ENCODE assay signal across 11 cellular contexts in genomic region chr11:68463714-68464113, GRCh38. TPM values are rescaled to one million over a fixed set of nuclear protein-coding genes. Genes with fewer than 3 reads are reported as not detected.
DNase-seq lines count a peak whose midpoint lies in the region; ATAC-seq and TF ChIP-seq lines count a peak whose summit lies in the region.
"Had no signal": no experiment of that assay in that cellular context is flagged by ENCODE, and none has a peak within 500 bp of the region (broad histone marks: within the 10 kb centered on the region; RNA-seq: fewer than 3 reads in every experiment).

No MANE protein-coding gene starts in this region.

- H3K4me1 ChIP-seq in OCI-LY1 (ENCODE audit: insufficient read depth, low read length, severe bottlenecking): peaks cover 60% of the 10 kb centered on the region
- peaks cover 3 to 79% (median 65%) of the 10 kb centered on the region in 4 donors for H3K4me1 ChIP-seq in sigmoid colon

- peak overlapping the region; percentile 90 for H3K4me3 Mint-ChIP-seq in Calu3 (ENCODE audit: low read depth, unreplicated experiment)

- no peak for DNase-seq in Calu3
- DNase-seq in dedifferentiated amniotic fluid mesenchymal stem cell (ENCODE audit: extremely low spot score): peak; percentile 11
- no peak for DNase-seq in sigmoid colon
- DNase-seq in ureter (ENCODE audit: low spot score): no peak
- DNase-seq in NOMO-1 treated with dmso at 0.1 percent for 144 hours (lab: John Stamatoyannopoulos, UW; ENCODE audit: unreplicated experiment): no peak
- DNase-seq: colonic mucosa, NCI-H1436 treated with DMSO at 0.1 percent for 48 hours, NCI-H82 had no signal

- no peak for ATAC-seq in GM19395 (IDR thresholded peaks at IDR 0.05; ENCODE audit: unreplicated experiment)
- ATAC-seq: gastroesophageal sphincter had no signal

- H3K9ac ChIP-seq in OCI-LY1 (ENCODE audit: low read length): no peak overlapping the region

- peaks cover 77% of the 10 kb centered on the region for H3K79me2 ChIP-seq in OCI-LY1 (ENCODE audit: insufficient read depth, low read length)

- H3K4me3 ChIP-seq in OCI-LY1 (ENCODE audit: low read depth, low read length, poor library complexity, severe bottlenecking): no peak overlapping the region
- H3K4me3 ChIP-seq in sigmoid colon: peak overlapping the region in 1 of 4 donors; percentile 81
- H3K4me3 ChIP-seq: colonic mucosa had no signal

- H2AFZ ChIP-seq in OCI-LY1 (ENCODE audit: low read length): no peak overlapping the region

- peak overlapping the region; percentile 100 for H3K4me2 ChIP-seq in OCI-LY1 (ENCODE audit: low read length)

- TF ChIP-seq EP300 in sigmoid colon (IDR thresholded peaks at IDR 0.05): no peak

- H3K27ac ChIP-seq in OCI-LY1 (ENCODE audit: low read depth, low read length, poor library complexity, severe bottlenecking): no peak overlapping the region
- H3K27ac ChIP-seq in sigmoid colon: peak overlapping the region in 3 of 4 donors; percentile 27 to 99 (median 96)
- H3K27ac ChIP-seq: colonic mucosa had no signal

- peaks cover 26% of the 10 kb centered on the region; the same call in 1 of the 2 replicates for H3K36me3 ChIP-seq in OCI-LY1 (ENCODE audit: insufficient read depth, low read length)
- H3K36me3 ChIP-seq in sigmoid colon: no peaks in the 10 kb centered on the region
- H3K36me3 ChIP-seq: colonic mucosa, gastroesophageal sphincter had no signal

- no peaks in the 10 kb centered on the region for H3K9me3 Mint-ChIP-seq in Calu3 (ENCODE audit: low read depth, unreplicated experiment)

- no peak overlapping the region for H3K27ac Mint-ChIP-seq in Calu3 (ENCODE audit: unreplicated experiment)

- TF ChIP-seq POLR2A in sigmoid colon (IDR thresholded peaks at IDR 0.05): no peak

- H3K27me3 ChIP-seq in OCI-LY1 (ENCODE audit: insufficient read depth, low read length) (no peaks in the 10 kb centered on the region), sigmoid colon (no peaks in the 10 kb centered on the region)
- H3K27me3 ChIP-seq: colonic mucosa, gastroesophageal sphincter had no signal

- 0 out of 2 replicates have a peak, but pooled peaks cover 3% of the 10 kb centered on the region for H4K20me1 ChIP-seq in OCI-LY1 (ENCODE audit: insufficient read depth, low read length)

- TF ChIP-seq CTCF in Calu3 (IDR thresholded peaks at IDR 0.05; ENCODE audit: unreplicated experiment): no peak
- TF ChIP-seq CTCF in OCI-LY1 (IDR thresholded peaks at IDR 0.05; ENCODE audit: low read length): no peak
- no peak for TF ChIP-seq CTCF in sigmoid colon (IDR thresholded peaks at IDR 0.05)

- intact Hi-C loops in Calu3 (cut with micrococcal nuclease; ENCODE audit: unreplicated experiment) (no loop called here), sigmoid colon (cut with DNase I) (loop anchor here (5.0 to 10.0 kb wide), 4 partner anchors 44 to 381 kb away; partner anchors contain the start of gene CPT1A)

- no peaks in the 10 kb centered on the region for H3F3A ChIP-seq in OCI-LY1 (ENCODE audit: insufficient read depth, low read length)

- peaks cover 38% of the 10 kb centered on the region for H3K4me1 Mint-ChIP-seq in Calu3 (ENCODE audit: low read depth, unreplicated experiment)

- BruUV-seq in Calu3 (replicated peaks; lab: Mats Ljungman, UMichigan): no TSS peak

- CTCF ChIA-PET in Calu3 (lab: Charles Lee): interaction anchor here (0.8 kb wide), 1 partner anchor 45 kb away, joined by 6 read pairs; no protein-coding TSS in a partner anchor

- H3K27me3 Mint-ChIP-seq in Calu3 (ENCODE audit: unreplicated experiment): no peaks in the 10 kb centered on the region

- H3K9me2 ChIP-seq in OCI-LY1 (ENCODE audit: low read depth, low read length): no peaks in the 10 kb centered on the region

- no peaks in the 10 kb centered on the region for H3K9me3 ChIP-seq in OCI-LY1 (ENCODE audit: low read length)
- H3K9me3 ChIP-seq in sigmoid colon: no peaks in the 10 kb centered on the region
- H3K9me3 ChIP-seq: colonic mucosa, gastroesophageal sphincter had no signal

- WGBS in sigmoid colon, 2 donors: 90 to 92% methylated on average over 1 of the region's 1 CpG

- H3K36me3 Mint-ChIP-seq in Calu3 (ENCODE audit: insufficient read depth, unreplicated experiment): peaks cover 44% of the 10 kb centered on the region

RNA-seq across cellular contexts. Expression of gene PPP6R3, which starts 3.2 kb away (rescaled TPM):
- 116 and 122 TPM in 2 replicates for total RNA-seq in Calu3 (2022)
- total RNA-seq in sigmoid colon: 100 to 1,000 TPM; 133 to 157 (median 146) TPM
- polyA plus RNA-seq in sigmoid colon: 10 to 100 TPM; 24.0 to 39.4 (median 31.0) TPM
- 183 TPM for total RNA-seq in ureter
